14 cellular contexts compared by ENCODE assay signal in genomic region chr6:149112976-149113375, GRCh38.
DNase-seq lines count a peak whose midpoint lies in the region; ATAC-seq and TF ChIP-seq lines count a peak whose summit lies in the region.
"Had no signal": no experiment of that assay in that cellular context is flagged by ENCODE, and none has a peak within 500 bp of the region (broad histone marks: within the 10 kb centered on the region; RNA-seq: fewer than 3 reads in every experiment).

No MANE protein-coding gene starts in this region.

- H3K4me3 Mint-ChIP-seq in activated naive CD8-positive, alpha-beta T cell treated with anti-CD3 and anti-CD28 coated beads for 36 hours: no peak overlapping the region

- peaks cover 3% of the 10 kb centered on the region for H3K9me3 Mint-ChIP-seq in activated naive CD8-positive, alpha-beta T cell treated with anti-CD3 and anti-CD28 coated beads for 36 hours

- H3K4me3 ChIP-seq in BE2C (ENCODE audit: low read depth, low read length) (no peak overlapping the region), osteoblast (ENCODE audit: insufficient read depth, low read length) (no peak overlapping the region)
- H3K4me3 ChIP-seq: dorsolateral prefrontal cortex, HAP-1, SJSA1 had no signal

- no peak overlapping the region for H3K4me2 ChIP-seq in osteoblast (ENCODE audit: insufficient read depth, low read length)

- peak; percentile 44 for ATAC-seq in GM18907 (IDR thresholded peaks at IDR 0.05; ENCODE audit: unreplicated experiment)
- ATAC-seq in HG02852 (IDR thresholded peaks at IDR 0.05; ENCODE audit: unreplicated experiment): peak; percentile 54
- no peak for ATAC-seq in HG03342 (IDR thresholded peaks at IDR 0.05; ENCODE audit: unreplicated experiment)
- ATAC-seq: activated naive CD4-positive, alpha-beta T cell treated with anti-CD3 and anti-CD28 coated beads, Interleukin-2, amount 50 U/mL, for 72 hours had no signal

- no peaks in the 10 kb centered on the region for H3K79me2 ChIP-seq in osteoblast (ENCODE audit: insufficient read depth, low read length)

- in situ Hi-C loops in KBM-7 (cut with MboI; ENCODE audit: low pct_unique_long_range_greater_than_20kb, low sequenced_read_pairs): no loop called here

- H3K36me3 ChIP-seq in BE2C (no peaks in the 10 kb centered on the region), osteoblast (ENCODE audit: insufficient read depth, low read length) (no peaks in the 10 kb centered on the region)
- H3K36me3 ChIP-seq: HAP-1, SJSA1 had no signal

- H3K4me1 Mint-ChIP-seq in activated naive CD8-positive, alpha-beta T cell treated with anti-CD3 and anti-CD28 coated beads for 36 hours: peaks cover 37% of the 10 kb centered on the region

- H3K4me1 ChIP-seq in BE2C (no peaks in the 10 kb centered on the region), osteoblast (ENCODE audit: insufficient read depth, low read length) (no peaks in the 10 kb centered on the region)
- H3K4me1 ChIP-seq: HAP-1, SJSA1 had no signal

- H3K27me3 ChIP-seq in BE2C: no peaks in the 10 kb centered on the region
- peaks cover 37% of the 10 kb centered on the region for H3K27me3 ChIP-seq in osteoblast (ENCODE audit: insufficient read depth, low read length)
- H3K27me3 ChIP-seq: dorsolateral prefrontal cortex, SJSA1 had no signal

- H4K20me1 ChIP-seq in osteoblast (ENCODE audit: insufficient read depth, low read length): no peaks in the 10 kb centered on the region

- H2AFZ ChIP-seq in osteoblast (ENCODE audit: low read length): no peak overlapping the region

- H3K36me3 Mint-ChIP-seq in activated naive CD8-positive, alpha-beta T cell treated with anti-CD3 and anti-CD28 coated beads for 36 hours: peaks cover 5% of the 10 kb centered on the region

- peak overlapping the region; percentile 49 for H3K27ac Mint-ChIP-seq in activated naive CD8-positive, alpha-beta T cell treated with anti-CD3 and anti-CD28 coated beads for 36 hours
- H3K27ac Mint-ChIP-seq: activated naive CD4-positive, alpha-beta T cell treated with anti-CD3 and anti-CD28 coated beads, Interleukin-2, amount 50 U/mL, for 72 hours had no signal

- DNase-seq in GM10266 (ENCODE audit: extremely low spot score): peak; percentile 27
- no peak for DNase-seq in activated naive CD8-positive, alpha-beta T cell treated with anti-CD3 and anti-CD28 coated beads for 36 hours
- DNase-seq in BE2C: no peak
- DNase-seq in KBM-7: no peak
- no peak for DNase-seq in osteoblast (ENCODE audit: insufficient read length, low spot score, missing footprints)
- DNase-seq: dorsolateral prefrontal cortex, NCI-H1105 had no signal

- TF ChIP-seq CTCF in GM10266 (IDR thresholded peaks at IDR 0.05; ENCODE audit: control insufficient read depth, insufficient read depth, low read depth, missing control alignments) (no peak), BE2C (IDR thresholded peaks at IDR 0.05; ENCODE audit: low read depth, low read length) (no peak), osteoblast (IDR thresholded peaks at IDR 0.05; ENCODE audit: extremely low read depth, low read depth, low read length) (no peak)

- no peak overlapping the region for H3K27ac ChIP-seq in osteoblast (ENCODE audit: low read depth, low read length)
- H3K27ac ChIP-seq: C4-2B, SJSA1 had no signal

- H3K27me3 Mint-ChIP-seq in activated naive CD8-positive, alpha-beta T cell treated with anti-CD3 and anti-CD28 coated beads for 36 hours: no peaks in the 10 kb centered on the region

- H3K9me3 ChIP-seq in BE2C (no peaks in the 10 kb centered on the region), osteoblast (ENCODE audit: low read depth, low read length) (no peaks in the 10 kb centered on the region)
- H3K9me3 ChIP-seq: HAP-1 had no signal
